In genomic region chr19:13151605-13152355, GRCh38 we compare ENCODE assay signal across 1 cellular context.
TF ChIP-seq lines count a peak whose summit lies in the region.

No MANE protein-coding gene starts in this region.

TF ChIP-seq in HepG2, 621 proteins besides CTCF, POLR2A, EP300 and RAD21 (continued from another document and continues in another):
- TF ChIP-seq, protein P1, sequence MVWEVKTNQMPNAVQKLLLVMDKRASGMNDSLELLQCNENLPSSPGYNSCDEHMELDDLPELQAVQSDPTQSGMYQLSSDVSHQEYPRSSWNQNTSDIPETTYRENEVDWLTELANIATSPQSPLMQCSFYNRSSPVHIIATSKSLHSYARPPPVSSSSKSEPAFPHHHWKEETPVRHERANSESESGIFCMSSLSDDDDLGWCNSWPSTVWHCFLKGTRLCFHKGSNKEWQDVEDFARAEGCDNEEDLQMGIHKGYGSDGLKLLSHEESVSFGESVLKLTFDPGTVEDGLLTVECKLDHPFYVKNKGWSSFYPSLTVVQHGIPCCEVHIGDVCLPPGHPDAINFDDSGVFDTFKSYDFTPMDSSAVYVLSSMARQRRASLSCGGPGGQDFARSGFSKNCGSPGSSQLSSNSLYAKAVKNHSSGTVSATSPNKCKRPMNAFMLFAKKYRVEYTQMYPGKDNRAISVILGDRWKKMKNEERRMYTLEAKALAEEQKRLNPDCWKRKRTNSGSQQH (CRISPR knock-in tag; IDR thresholded peaks at IDR 0.05; ENCODE audit: low read depth) = peak; percentile 12; the same call in 1 of the 2 replicates
- peak; percentile 39 for TF ChIP-seq ZEB1 (IDR thresholded peaks at IDR 0.05; ENCODE audit: insufficient replicate concordance, low read depth)
- no peak for TF ChIP-seq ZNF616 (CRISPR knock-in tag; IDR thresholded peaks at IDR 0.05; ENCODE audit: low read depth)
- TF ChIP-seq ZNF160 (CRISPR knock-in tag; IDR thresholded peaks at IDR 0.05) = no peak
- no peak for TF ChIP-seq SSRP1 (CRISPR knock-in tag; IDR thresholded peaks at IDR 0.05)
- 0 out of 2 replicates have a peak, but pooled peaks have one; percentile 44 for TF ChIP-seq ZNF510 (CRISPR knock-in tag; IDR thresholded peaks at IDR 0.05; ENCODE audit: low read depth)
- 0 out of 2 replicates have a peak, but pooled peaks have one; percentile 42 for TF ChIP-seq MAF1 (CRISPR knock-in tag; IDR thresholded peaks at IDR 0.05; ENCODE audit: borderline replicate concordance)
- TF ChIP-seq GABPA (IDR thresholded peaks at IDR 0.05; ENCODE audit: low read depth, low read length) = peak; percentile 50
- peak; percentile 85 for TF ChIP-seq GABPA (CRISPR knock-in tag; IDR thresholded peaks at IDR 0.05; ENCODE audit: low read depth)
- TF ChIP-seq, protein P2, sequence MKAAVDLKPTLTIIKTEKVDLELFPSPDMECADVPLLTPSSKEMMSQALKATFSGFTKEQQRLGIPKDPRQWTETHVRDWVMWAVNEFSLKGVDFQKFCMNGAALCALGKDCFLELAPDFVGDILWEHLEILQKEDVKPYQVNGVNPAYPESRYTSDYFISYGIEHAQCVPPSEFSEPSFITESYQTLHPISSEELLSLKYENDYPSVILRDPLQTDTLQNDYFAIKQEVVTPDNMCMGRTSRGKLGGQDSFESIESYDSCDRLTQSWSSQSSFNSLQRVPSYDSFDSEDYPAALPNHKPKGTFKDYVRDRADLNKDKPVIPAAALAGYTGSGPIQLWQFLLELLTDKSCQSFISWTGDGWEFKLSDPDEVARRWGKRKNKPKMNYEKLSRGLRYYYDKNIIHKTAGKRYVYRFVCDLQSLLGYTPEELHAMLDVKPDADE (CRISPR knock-in tag; IDR thresholded peaks at IDR 0.05) = 0 out of 2 replicates have a peak, but pooled peaks have one; percentile 33
- no peak for TF ChIP-seq SP140L (CRISPR knock-in tag; IDR thresholded peaks at IDR 0.05; ENCODE audit: borderline replicate concordance)
- TF ChIP-seq, protein P3, sequence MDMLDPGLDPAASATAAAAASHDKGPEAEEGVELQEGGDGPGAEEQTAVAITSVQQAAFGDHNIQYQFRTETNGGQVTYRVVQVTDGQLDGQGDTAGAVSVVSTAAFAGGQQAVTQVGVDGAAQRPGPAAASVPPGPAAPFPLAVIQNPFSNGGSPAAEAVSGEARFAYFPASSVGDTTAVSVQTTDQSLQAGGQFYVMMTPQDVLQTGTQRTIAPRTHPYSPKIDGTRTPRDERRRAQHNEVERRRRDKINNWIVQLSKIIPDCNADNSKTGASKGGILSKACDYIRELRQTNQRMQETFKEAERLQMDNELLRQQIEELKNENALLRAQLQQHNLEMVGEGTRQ (IDR thresholded peaks at IDR 0.05; ENCODE audit: low read depth, low read length) = no peak
- TF ChIP-seq, protein P3 (CRISPR knock-in tag; IDR thresholded peaks at IDR 0.05; ENCODE audit: borderline replicate concordance) = peak; percentile 95; the same call in 1 of the 2 replicates
- peak; percentile 81 for TF ChIP-seq POLR2G (IDR thresholded peaks at IDR 0.05; ENCODE audit: low read depth, low read length)
- peak; percentile 36 for TF ChIP-seq ZFX (CRISPR knock-in tag; IDR thresholded peaks at IDR 0.05; ENCODE audit: low read depth)
- TF ChIP-seq ZNF468 (CRISPR knock-in tag; IDR thresholded peaks at IDR 0.05) = no peak
- no peak for TF ChIP-seq ATAD3A (CRISPR knock-in tag; IDR thresholded peaks at IDR 0.05)
- TF ChIP-seq GPN1 (CRISPR knock-in tag; IDR thresholded peaks at IDR 0.05; ENCODE audit: borderline replicate concordance) = no peak
- TF ChIP-seq MAZ (IDR thresholded peaks at IDR 0.05; ENCODE audit: borderline replicate concordance, low read depth, low read length) = peak; percentile 62
- TF ChIP-seq MAZ (CRISPR knock-in tag; IDR thresholded peaks at IDR 0.05; ENCODE audit: low read depth) = peak; percentile 50; the same call in 1 of the 2 replicates
- TF ChIP-seq ATF4 (CRISPR knock-in tag; IDR thresholded peaks at IDR 0.05) = no peak
- TF ChIP-seq ZSCAN30 (CRISPR knock-in tag; IDR thresholded peaks at IDR 0.05) = no peak
- no peak for TF ChIP-seq NR3C1 (CRISPR knock-in tag; IDR thresholded peaks at IDR 0.05)
- TF ChIP-seq KIAA2018 (CRISPR knock-in tag; IDR thresholded peaks at IDR 0.05; ENCODE audit: borderline replicate concordance) = no peak
- TF ChIP-seq ZNF33A (CRISPR knock-in tag; IDR thresholded peaks at IDR 0.05; ENCODE audit: borderline replicate concordance) = no peak
- TF ChIP-seq ZFP62 (CRISPR knock-in tag; IDR thresholded peaks at IDR 0.05) = no peak
- 0 out of 2 replicates have a peak, but pooled peaks have one; percentile 12 for TF ChIP-seq CBX5 (CRISPR knock-in tag; IDR thresholded peaks at IDR 0.05; ENCODE audit: borderline replicate concordance)
- TF ChIP-seq, protein P4, sequence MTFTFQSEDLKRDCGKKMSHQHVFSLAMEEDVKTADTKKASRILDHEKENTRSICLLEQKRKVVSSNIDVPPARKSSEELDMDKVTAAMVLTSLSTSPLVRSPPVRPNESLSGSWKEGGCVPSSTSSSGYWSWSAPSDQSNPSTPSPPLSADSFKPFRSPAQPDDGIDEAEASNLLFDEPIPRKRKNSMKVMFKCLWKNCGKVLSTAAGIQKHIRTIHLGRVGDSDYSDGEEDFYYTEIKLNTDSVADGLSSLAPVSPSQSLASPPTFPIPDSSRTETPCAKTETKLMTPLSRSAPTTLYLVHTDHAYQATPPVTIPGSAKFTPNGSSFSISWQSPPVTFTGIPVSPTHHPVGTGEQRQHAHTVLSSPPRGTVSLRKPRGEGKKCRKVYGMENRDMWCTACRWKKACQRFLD (CRISPR knock-in tag; IDR thresholded peaks at IDR 0.05; ENCODE audit: borderline replicate concordance) = no peak
- TF ChIP-seq PHB2 (IDR thresholded peaks at IDR 0.05; ENCODE audit: partially characterized antibody) = no peak
- no peak for TF ChIP-seq ZNF335 (CRISPR knock-in tag; IDR thresholded peaks at IDR 0.05)
- no peak for TF ChIP-seq ZNF577 (CRISPR knock-in tag; IDR thresholded peaks at IDR 0.05; ENCODE audit: borderline replicate concordance, low read depth)
- no peak for TF ChIP-seq SMAD9 (CRISPR knock-in tag; IDR thresholded peaks at IDR 0.05)
- no peak for TF ChIP-seq HDAC6 (IDR thresholded peaks at IDR 0.05; ENCODE audit: low read depth, low read length)
- no peak for TF ChIP-seq SMC3 (IDR thresholded peaks at IDR 0.05; ENCODE audit: low read length)
- no peak for TF ChIP-seq ZNF550 (CRISPR knock-in tag; IDR thresholded peaks at IDR 0.05; ENCODE audit: borderline replicate concordance)
- TF ChIP-seq, protein P5, sequence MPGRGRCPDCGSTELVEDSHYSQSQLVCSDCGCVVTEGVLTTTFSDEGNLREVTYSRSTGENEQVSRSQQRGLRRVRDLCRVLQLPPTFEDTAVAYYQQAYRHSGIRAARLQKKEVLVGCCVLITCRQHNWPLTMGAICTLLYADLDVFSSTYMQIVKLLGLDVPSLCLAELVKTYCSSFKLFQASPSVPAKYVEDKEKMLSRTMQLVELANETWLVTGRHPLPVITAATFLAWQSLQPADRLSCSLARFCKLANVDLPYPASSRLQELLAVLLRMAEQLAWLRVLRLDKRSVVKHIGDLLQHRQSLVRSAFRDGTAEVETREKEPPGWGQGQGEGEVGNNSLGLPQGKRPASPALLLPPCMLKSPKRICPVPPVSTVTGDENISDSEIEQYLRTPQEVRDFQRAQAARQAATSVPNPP (CRISPR knock-in tag; IDR thresholded peaks at IDR 0.05) = no peak
- TF ChIP-seq NFKB2 (CRISPR knock-in tag; IDR thresholded peaks at IDR 0.05; ENCODE audit: borderline replicate concordance) = no peak
- TF ChIP-seq ZNF235 (CRISPR knock-in tag; IDR thresholded peaks at IDR 0.05; ENCODE audit: borderline replicate concordance) = 0 out of 2 replicates have a peak, but pooled peaks have one; percentile 26
- no peak for TF ChIP-seq PAF1 (CRISPR knock-in tag; IDR thresholded peaks at IDR 0.05)
- TF ChIP-seq ELF3 (CRISPR knock-in tag; IDR thresholded peaks at IDR 0.05) = peak; percentile 68
- TF ChIP-seq ZNF749 (CRISPR knock-in tag; IDR thresholded peaks at IDR 0.05; ENCODE audit: borderline replicate concordance) = no peak
- no peak for TF ChIP-seq ZNF124 (CRISPR knock-in tag; IDR thresholded peaks at IDR 0.05)
- TF ChIP-seq ZNF253 (CRISPR knock-in tag; IDR thresholded peaks at IDR 0.05; ENCODE audit: borderline replicate concordance) = no peak
- no peak for TF ChIP-seq FOXJ3 (CRISPR knock-in tag; IDR thresholded peaks at IDR 0.05; ENCODE audit: borderline replicate concordance)
- no peak for TF ChIP-seq ZNF24 (IDR thresholded peaks at IDR 0.05)
- TF ChIP-seq ZNF251 (CRISPR knock-in tag; IDR thresholded peaks at IDR 0.05) = no peak
- TF ChIP-seq, protein P6, sequence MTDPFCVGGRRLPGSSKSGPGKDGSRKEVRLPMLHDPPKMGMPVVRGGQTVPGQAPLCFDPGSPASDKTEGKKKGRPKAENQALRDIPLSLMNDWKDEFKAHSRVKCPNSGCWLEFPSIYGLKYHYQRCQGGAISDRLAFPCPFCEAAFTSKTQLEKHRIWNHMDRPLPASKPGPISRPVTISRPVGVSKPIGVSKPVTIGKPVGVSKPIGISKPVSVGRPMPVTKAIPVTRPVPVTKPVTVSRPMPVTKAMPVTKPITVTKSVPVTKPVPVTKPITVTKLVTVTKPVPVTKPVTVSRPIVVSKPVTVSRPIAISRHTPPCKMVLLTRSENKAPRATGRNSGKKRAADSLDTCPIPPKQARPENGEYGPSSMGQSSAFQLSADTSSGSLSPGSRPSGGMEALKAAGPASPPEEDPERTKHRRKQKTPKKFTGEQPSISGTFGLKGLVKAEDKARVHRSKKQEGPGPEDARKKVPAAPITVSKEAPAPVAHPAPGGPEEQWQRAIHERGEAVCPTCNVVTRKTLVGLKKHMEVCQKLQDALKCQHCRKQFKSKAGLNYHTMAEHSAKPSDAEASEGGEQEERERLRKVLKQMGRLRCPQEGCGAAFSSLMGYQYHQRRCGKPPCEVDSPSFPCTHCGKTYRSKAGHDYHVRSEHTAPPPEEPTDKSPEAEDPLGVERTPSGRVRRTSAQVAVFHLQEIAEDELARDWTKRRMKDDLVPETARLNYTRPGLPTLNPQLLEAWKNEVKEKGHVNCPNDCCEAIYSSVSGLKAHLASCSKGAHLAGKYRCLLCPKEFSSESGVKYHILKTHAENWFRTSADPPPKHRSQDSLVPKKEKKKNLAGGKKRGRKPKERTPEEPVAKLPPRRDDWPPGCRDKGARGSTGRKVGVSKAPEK (CRISPR knock-in tag; IDR thresholded peaks at IDR 0.05; ENCODE audit: borderline replicate concordance) = no peak
- TF ChIP-seq MAFF (IDR thresholded peaks at IDR 0.05; ENCODE audit: low read depth, low read length) = no peak
- no peak; the same call in 1 of the 2 replicates for TF ChIP-seq RELA (CRISPR knock-in tag; IDR thresholded peaks at IDR 0.05)
- no peak for TF ChIP-seq ZBTB1 (CRISPR knock-in tag; IDR thresholded peaks at IDR 0.05; ENCODE audit: borderline replicate concordance)
- 0 out of 2 replicates have a peak, but pooled peaks have one; percentile 24 for TF ChIP-seq ZNF776 (CRISPR knock-in tag; IDR thresholded peaks at IDR 0.05)
